In the genomic region with DNA sequence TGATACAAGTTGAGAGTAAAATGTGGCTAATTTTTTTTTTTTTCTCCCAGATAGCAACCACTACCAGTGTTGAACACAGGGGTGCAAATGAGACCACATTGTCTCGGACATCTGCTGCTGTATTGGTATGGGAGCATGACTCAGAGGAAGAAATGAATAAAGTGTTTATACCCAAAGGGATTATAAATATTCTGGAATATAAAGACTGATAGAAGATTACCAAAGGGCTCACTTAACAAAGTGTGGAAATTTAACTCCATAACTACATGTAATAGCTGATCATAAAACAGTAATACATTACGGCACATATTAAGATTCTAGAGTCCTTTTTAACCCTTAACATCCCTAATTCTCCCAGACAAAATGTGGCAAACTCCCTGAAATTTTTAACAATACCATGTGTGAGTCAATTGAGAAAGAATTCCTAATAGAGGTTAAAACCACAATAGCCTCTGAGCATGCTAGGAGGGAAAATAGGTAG, we compare ENCODE assay signal across 12 cellular contexts.
DNase-seq lines count a peak whose midpoint lies in the region; TF ChIP-seq lines count a peak whose summit lies in the region.
"Had no signal": no experiment of that assay in that cellular context is flagged by ENCODE, and none has a peak within 500 bp of the region (broad histone marks: within the 10 kb centered on the region; RNA-seq: fewer than 3 reads in every experiment).

No MANE protein-coding gene starts in this region.

- TF ChIP-seq CTCF in cardiac fibroblast (IDR thresholded peaks at IDR 0.05; ENCODE audit: low read depth, low read length) = peak; percentile 19

- H3K4me3 ChIP-seq in cardiac fibroblast (replicated peaks in 1 of 2; ENCODE audit: low read depth in 2 of 2, low read length in 2 of 2) = no peak overlapping the region
- H3K4me3 ChIP-seq: adrenal gland had no signal

- DNase-seq in DMS 273 (lab: John Stamatoyannopoulos, UW; ENCODE audit: unreplicated experiment) = peak; percentile 61
- DNase-seq in M059J (ENCODE audit: low read depth) = peak; percentile 24
- peak; percentile 53 to 71 for DNase-seq in cardiac fibroblast (ENCODE audit: low read depth in 2 of 2)
- DNase-seq in myocyte (ENCODE audit: low read depth) = peak; percentile 85
- no peak for DNase-seq in erythroblast (lab: John Stamatoyannopoulos, UW)
- no peak for DNase-seq in NCI-H1436 (lab: John Stamatoyannopoulos, UW)
- DNase-seq in NCI-H69 (lab: John Stamatoyannopoulos, UW) = no peak
- no peak for DNase-seq in SIG-M5 treated with dmso at 0.1 percent for 504 hours (lab: John Stamatoyannopoulos, UW; ENCODE audit: unreplicated experiment)
- DNase-seq: adrenal gland; effector memory CD8-positive, alpha-beta T cell; NCI-H2029; stimulated activated CD4-positive, alpha-beta T cell treated with anti-CD3 and anti-CD28 coated beads, Interleukin-4, amount 100 ng/mL, for 4 hours had no signal

- TF ChIP-seq POLR2A in erythroblast (IDR thresholded peaks at IDR 0.05; ENCODE audit: low read length) = no peak

Comparison
In these comparisons a context has a peak if more than half of its experiments do, and no peak if none do; other contexts are left out.
1. DNase-seq: peak in DMS 273 (single experiment), M059J (single experiment), cardiac fibroblast (2 of 2) and myocyte (single experiment); none in erythroblast (0 of 2), NCI-H1436 (single experiment), NCI-H69 (single experiment) and SIG-M5 treated with dmso at 0.1 percent for 504 hours (single experiment).